8 cellular contexts compared by ENCODE assay signal in genomic region chr1:201408176-201408814, GRCh38. TPM values are rescaled to one million over a fixed set of nuclear protein-coding genes. Genes with fewer than 3 reads are reported as not detected.
DNase-seq lines count a peak whose midpoint lies in the region; ATAC-seq and TF ChIP-seq lines count a peak whose summit lies in the region.

No MANE protein-coding gene starts in this region.

- H3K9me3 ChIP-seq in BLaER1 treated with 17β-estradiol and CSF1 and Interleukin-3, amounts not matched to agents 10 nM and 100 nM (replicated peaks in 1 of 11): no peaks in the 10 kb centered on the region
- H3K9me3 ChIP-seq in right lobe of liver: no peaks in the 10 kb centered on the region

- H3K36me3 ChIP-seq in BLaER1 treated with 17β-estradiol and CSF1 and Interleukin-3, amounts not matched to agents 10 nM and 100 nM: no peaks in the 10 kb centered on the region
- H3K36me3 ChIP-seq in H7 (replicated peaks; ENCODE audit: control insufficient read depth, insufficient read depth, low read length) (no peaks in the 10 kb centered on the region), right lobe of liver (no peaks in the 10 kb centered on the region)

- WGBS in right lobe of liver (ENCODE audit: insufficient coverage, low coverage, low lambda C conversion rate, missing lambda C conversion rate): 23% methylated on average over 10 of the region's 11 CpGs

- no peak overlapping the region for H3K27ac Mint-ChIP-seq in activated CD4-positive, alpha-beta T cell treated with anti-CD3 and anti-CD28 coated beads, Interleukin-2, amount 10 ng/mL, durations not matched to agents 24 days and 14 days

- no peak overlapping the region for H3K9ac ChIP-seq in BLaER1 treated with 17β-estradiol and CSF1 and Interleukin-3, amounts not matched to agents 10 nM and 100 nM

- no peak for TF ChIP-seq POLR2A in right lobe of liver (IDR thresholded peaks at IDR 0.05)

- peak overlapping the region in 7 of 11 experiments; percentile 17 to 90 (median 77); a peak in 10 of 22 replicates for H3K4me2 ChIP-seq in BLaER1 treated with 17β-estradiol and CSF1 and Interleukin-3, amounts not matched to agents 10 nM and 100 nM

- TF ChIP-seq CTCF in right lobe of liver (IDR thresholded peaks at IDR 0.05): peak; percentile 86 to 95 (median 92)

- intact Hi-C loops in activated CD4-positive, alpha-beta T cell treated with anti-CD3 and anti-CD28 coated beads, Interleukin-2, amount 10 ng/mL, durations not matched to agents 24 days and 14 days (cut with micrococcal nuclease): loop anchor here (2.0 to 5.0 kb wide), 2 partner anchors 61 to 153 kb away; no protein-coding TSS in a partner anchor
- intact Hi-C loops in right lobe of liver (cut with DNase I): no loop called here

- peaks cover 0 to 11% (median 0%) of the 10 kb centered on the region in 11 experiments; a peak in 1 of 22 replicates for H4K20me1 ChIP-seq in BLaER1 treated with 17β-estradiol and CSF1 and Interleukin-3, amounts not matched to agents 10 nM and 100 nM

- H3K4me3 Mint-ChIP-seq in activated CD4-positive, alpha-beta T cell treated with anti-CD3 and anti-CD28 coated beads, Interleukin-2, amount 10 ng/mL, durations not matched to agents 24 days and 14 days: no peak overlapping the region

- no peaks in the 10 kb centered on the region for H3K9me3 Mint-ChIP-seq in activated CD4-positive, alpha-beta T cell treated with anti-CD3 and anti-CD28 coated beads, Interleukin-2, amount 10 ng/mL, durations not matched to agents 24 days and 14 days

- ATAC-seq in right lobe of liver (peak; percentile 64 to 91 (median 82)), GM18519 (IDR thresholded peaks at IDR 0.05; ENCODE audit: low FRiP score, unreplicated experiment) (no peak)

- H3K27me3 Mint-ChIP-seq in activated CD4-positive, alpha-beta T cell treated with anti-CD3 and anti-CD28 coated beads, Interleukin-2, amount 10 ng/mL, durations not matched to agents 24 days and 14 days: peaks cover 3% of the 10 kb centered on the region

- peak; percentile 94 for DNase-seq in H7
- DNase-seq in NCI-H460 (ENCODE audit: extremely low read depth, low read depth): peak; percentile 77
- peak; percentile 91 for DNase-seq in activated CD4-positive, alpha-beta T cell treated with anti-CD3 and anti-CD28 coated beads, Interleukin-2, amount 10 ng/mL, durations not matched to agents 24 days and 14 days
- DNase-seq in dermis blood vessel endothelial cell: peak; percentile 84
- peak; percentile 77 to 83 (median 81) for DNase-seq in right lobe of liver
- peak; percentile 15 to 51 (median 42) for DNase-seq in stimulated activated CD4-positive, alpha-beta T cell treated with anti-CD3 and anti-CD28 coated beads, TNF-alpha, amount 100 ng/mL, for 4 hours (ENCODE audit: low read depth in 3 of 3)

- H3K27me3 ChIP-seq in BLaER1 treated with 17β-estradiol and CSF1 and Interleukin-3, amounts not matched to agents 10 nM and 100 nM: no peaks in the 10 kb centered on the region
- no peaks in the 10 kb centered on the region; the same call in 1 of the 2 replicates for H3K27me3 ChIP-seq in H7 (ENCODE audit: control insufficient read depth, insufficient read depth, low read length)
- H3K27me3 ChIP-seq in right lobe of liver: no peaks in the 10 kb centered on the region

- H3K4me1 Mint-ChIP-seq in activated CD4-positive, alpha-beta T cell treated with anti-CD3 and anti-CD28 coated beads, Interleukin-2, amount 10 ng/mL, durations not matched to agents 24 days and 14 days: no peaks in the 10 kb centered on the region

- no peak overlapping the region for H3K4me3 ChIP-seq in BLaER1 treated with 17β-estradiol and CSF1 and Interleukin-3, amounts not matched to agents 10 nM and 100 nM
- no peak overlapping the region for H3K4me3 ChIP-seq in H7 (ENCODE audit: insufficient read depth, low read depth, low read length)
- no peak overlapping the region for H3K4me3 ChIP-seq in right lobe of liver

- H3K27ac ChIP-seq in BLaER1 treated with 17β-estradiol and CSF1 and Interleukin-3, amounts not matched to agents 10 nM and 100 nM: no peak overlapping the region
- no peak overlapping the region for H3K27ac ChIP-seq in right lobe of liver

- H3K4me1 ChIP-seq in BLaER1 treated with 17β-estradiol and CSF1 and Interleukin-3, amounts not matched to agents 10 nM and 100 nM: peaks cover 31 to 49% (median 44%) of the 10 kb centered on the region in 10 experiments
- H3K4me1 ChIP-seq in right lobe of liver: peaks cover 0 to 15% (median 5%) of the 10 kb centered on the region in 4 donors

- no peaks in the 10 kb centered on the region for H3K36me3 Mint-ChIP-seq in activated CD4-positive, alpha-beta T cell treated with anti-CD3 and anti-CD28 coated beads, Interleukin-2, amount 10 ng/mL, durations not matched to agents 24 days and 14 days (ENCODE audit: low read depth)

RNA-seq across cellular contexts. Expression of gene LAD1, which starts 9.2 kb away (rescaled TPM):
- 4.3 and 4.5 TPM in 2 replicates for total RNA-seq in H7 (2014; rRNA removed; shearing (Covaris generic))
- not detected in 2 replicates for total RNA-seq in NCI-H460 (2014; rRNA removed; shearing (Covaris generic))
- not detected in 2 replicates for polyA plus RNA-seq in NCI-H460 (2014; cell fraction: nucleus; rRNA removed)
- total RNA-seq in activated CD4-positive, alpha-beta T cell treated with anti-CD3 and anti-CD28 coated beads, Interleukin-2, amount 10 ng/mL, durations not matched to agents 24 days and 14 days: not detected in 2 replicates
- 0.09 and 0.68 TPM in 2 replicates for total RNA-seq in dermis blood vessel endothelial cell
- total RNA-seq in right lobe of liver: 10 to 100 TPM; 12.2 to 26.7 (median 19.4) TPM

RNA-seq across cellular contexts. Expression of gene TNNI1, which starts 13.2 kb away (rescaled TPM):
- 0.18 and 1.2 TPM in 2 replicates for total RNA-seq in H7 (2014; rRNA removed; shearing (Covaris generic))
- total RNA-seq in NCI-H460 (2014; rRNA removed; shearing (Covaris generic)): 1.9 TPM in 1 of 2 replicates, not detected in the other
- not detected in 2 replicates for polyA plus RNA-seq in NCI-H460 (2014; cell fraction: nucleus; rRNA removed)
- total RNA-seq in activated CD4-positive, alpha-beta T cell treated with anti-CD3 and anti-CD28 coated beads, Interleukin-2, amount 10 ng/mL, durations not matched to agents 24 days and 14 days: not detected in 2 replicates
- total RNA-seq in dermis blood vessel endothelial cell (not detected in 2 replicates), right lobe of liver (1 to 10 TPM in 1 of 6 experiments, under 1 TPM in 2, not detected in 3; 0.26 to 2.0 (median 0.37) TPM)

RNA-seq across cellular contexts. Expression of gene TNNT2, which starts 30.8 kb away (rescaled TPM):
- 0.17 TPM in 1 of 2 replicates, not detected in the other for total RNA-seq in H7 (2014; rRNA removed; shearing (Covaris generic))
- total RNA-seq in NCI-H460 (2014; rRNA removed; shearing (Covaris generic)): not detected in 2 replicates
- not detected in 2 replicates for polyA plus RNA-seq in NCI-H460 (2014; cell fraction: nucleus; rRNA removed)
- not detected in 2 replicates for total RNA-seq in activated CD4-positive, alpha-beta T cell treated with anti-CD3 and anti-CD28 coated beads, Interleukin-2, amount 10 ng/mL, durations not matched to agents 24 days and 14 days
- total RNA-seq in dermis blood vessel endothelial cell (not detected in 2 replicates), right lobe of liver (1 to 10 TPM in 1 of 6 experiments, under 1 TPM in 2, not detected in 3; 0.18 to 1.1 (median 0.24) TPM)

Comparison
In these comparisons a context has a peak if more than half of its experiments do, and no peak if none do; other contexts are left out.
1. DNase-seq: peak in every context shown above with its lines; median percentile 94 in H7; 91 in activated CD4-positive, alpha-beta T cell treated with anti-CD3 and anti-CD28 coated beads, Interleukin-2, amount 10 ng/mL, durations not matched to agents 24 days and 14 days; 84 in dermis blood vessel endothelial cell; 81 in right lobe of liver; 77 in NCI-H460; 42 in stimulated activated CD4-positive, alpha-beta T cell treated with anti-CD3 and anti-CD28 coated beads, TNF-alpha, amount 100 ng/mL, for 4 hours.